Comparison of ENCODE assay signal across 19 cellular contexts in genomic region chr13:30123575-30123974, GRCh38.
"Had no signal": no experiment of that assay in that cellular context is flagged by ENCODE, and none has a peak within 500 bp of the region (broad histone marks: within the 10 kb centered on the region; RNA-seq: fewer than 3 reads in every experiment).

No MANE protein-coding gene starts in this region.

- H3K9me3 Mint-ChIP-seq: endodermal cell; natural killer cell; stimulated activated effector memory CD8-positive, alpha-beta T cell treated with anti-CD3 and anti-CD28 coated beads, Interleukin-12 subunit alpha, Interleukin-12 subunit beta, amount 100 ng/mL, for 72 hours had no signal

- H3K9me3 ChIP-seq: heart left ventricle, ovary, stomach, thyroid gland, upper lobe of left lung had no signal

- H3K36me3 ChIP-seq: cardiac muscle cell, heart left ventricle, ovary, stomach, thyroid gland, upper lobe of left lung had no signal

- H3K27ac Mint-ChIP-seq: endodermal cell; stimulated activated effector memory CD8-positive, alpha-beta T cell treated with anti-CD3 and anti-CD28 coated beads, Interleukin-12 subunit alpha, Interleukin-12 subunit beta, amount 100 ng/mL, for 72 hours had no signal

- H3K4me3 Mint-ChIP-seq: endodermal cell; neural crest cell; stimulated activated effector memory CD8-positive, alpha-beta T cell treated with anti-CD3 and anti-CD28 coated beads, Interleukin-12 subunit alpha, Interleukin-12 subunit beta, amount 100 ng/mL, for 72 hours had no signal

- ATAC-seq: heart left ventricle; natural killer cell; right cardiac atrium; stimulated activated effector memory CD8-positive, alpha-beta T cell treated with anti-CD3 and anti-CD28 coated beads, Interleukin-12 subunit alpha, Interleukin-12 subunit beta, amount 100 ng/mL, for 72 hours had no signal

- H3K4me1 Mint-ChIP-seq: endodermal cell had no signal

- H3K27me3 ChIP-seq: cardiac muscle cell, ovary, stomach, thyroid gland, upper lobe of left lung had no signal

- H3K27ac ChIP-seq: cardiac muscle cell, ovary, thyroid gland, upper lobe of left lung had no signal

- DNase-seq: dermis blood vessel endothelial cell; endodermal cell; erythroblast; heart left ventricle; hypothalamus; kidney glomerular epithelial cell; natural killer cell; nucleus accumbens; ovary; right cardiac atrium; stimulated activated CD4-positive, alpha-beta T cell treated with anti-CD3 and anti-CD28 coated beads, Interleukin-2, amount 100 ng/mL, for 48 hours; stimulated activated CD8-positive, alpha-beta memory T cell treated with anti-CD3 and anti-CD28 coated beads, Interleukin-4, amount 100 ng/mL, for 48 hours; stomach; thyroid gland had no signal

- H3K4me3 ChIP-seq: cardiac muscle cell, heart left ventricle, ovary, smooth muscle cell, stomach, thyroid gland, upper lobe of left lung had no signal

- H3K36me3 Mint-ChIP-seq: natural killer cell; stimulated activated effector memory CD8-positive, alpha-beta T cell treated with anti-CD3 and anti-CD28 coated beads, Interleukin-12 subunit alpha, Interleukin-12 subunit beta, amount 100 ng/mL, for 72 hours had no signal
